Comparison of ENCODE assay signal across 31 cellular contexts in genomic region chr21:45906859-45907258, GRCh38.
"Had no signal": no experiment of that assay in that cellular context is flagged by ENCODE, and none has a peak within 500 bp of the region (broad histone marks: within the 10 kb centered on the region; RNA-seq: fewer than 3 reads in every experiment).

No MANE protein-coding gene starts in this region.

- H3K4me1 ChIP-seq: foreskin keratinocyte, gastrocnemius medialis had no signal

- H3K36me3 Mint-ChIP-seq: activated naive CD4-positive, alpha-beta T cell treated with anti-CD3 and anti-CD28 coated beads, Interleukin-2, amount 50 U/mL, for 72 hours; activated naive CD8-positive, alpha-beta T cell treated with anti-CD3 and anti-CD28 coated beads, Interleukin-2, amount 10 ng/mL, durations not matched to agents 7 days and 5 days had no signal

- H3K27me3 ChIP-seq: brain microvascular endothelial cell, esophagus muscularis mucosa had no signal

- DNase-seq: activated B cell treated with CpG ODN at 0.5 μM for 24 hours; activated CD4-positive, alpha-beta T cell treated with anti-CD3 and anti-CD28 coated beads for 48 hours; activated CD4-positive, alpha-beta T cell treated with anti-CD3 and anti-CD28 coated beads, Interleukin-2, amount 50 U/mL, for 1 hour; activated CD4-positive, alpha-beta T cell treated with anti-CD3 and anti-CD28 coated beads, Interleukin-2, amount 50 U/mL, for 48 hours; activated CD8-positive, alpha-beta memory T cell treated with anti-CD3 and anti-CD28 coated beads for 24 hours; activated CD8-positive, alpha-beta T cell treated with anti-CD3 and anti-CD28 coated beads for 36 hours; activated effector memory CD4-positive, alpha-beta T cell treated with anti-CD3 and anti-CD28 coated beads, Interleukin-2, amount 50 U/mL, for 16 hours; activated naive CD4-positive, alpha-beta T cell treated with anti-CD3 and anti-CD28 coated beads for 36 hours; activated naive CD8-positive, alpha-beta T cell treated with anti-CD3 and anti-CD28 coated beads, Interleukin-2, amount 10 ng/mL, durations not matched to agents 7 days and 5 days; activated T-cell treated with anti-CD3 and anti-CD28 coated beads, Interleukin-2, amount 50 U/mL, for 1 hour; activated T-cell treated with anti-CD3 and anti-CD28 coated beads, Interleukin-2, amount 50 U/mL, for 48 hours; brain microvascular endothelial cell; cortex of kidney; dermis blood vessel endothelial cell; effector CD4-positive, alpha-beta T cell; effector memory CD8-positive, alpha-beta T cell; erythroblast; foreskin keratinocyte; gastrocnemius medialis; glutamatergic neuron; T-helper 1 cell; T-helper 17 cell; T1000; WERI-Rb-1 had no signal

- H3K4me3 ChIP-seq: esophagus muscularis mucosa, gastrocnemius medialis had no signal

- H3K27me3 Mint-ChIP-seq: activated B cell treated with CpG ODN at 0.5 μM for 24 hours; activated CD8-positive, alpha-beta T cell treated with anti-CD3 and anti-CD28 coated beads for 36 hours; activated naive CD8-positive, alpha-beta T cell treated with anti-CD3 and anti-CD28 coated beads, Interleukin-2, amount 10 ng/mL, durations not matched to agents 7 days and 5 days; T-helper 17 cell had no signal

- H3K4me3 Mint-ChIP-seq: activated B cell treated with CpG ODN at 0.5 μM for 24 hours; activated CD8-positive, alpha-beta T cell treated with anti-CD3 and anti-CD28 coated beads for 36 hours; activated naive CD4-positive, alpha-beta T cell treated with anti-CD3 and anti-CD28 coated beads for 36 hours; activated naive CD8-positive, alpha-beta T cell treated with anti-CD3 and anti-CD28 coated beads, Interleukin-2, amount 10 ng/mL, durations not matched to agents 7 days and 5 days; activated T-helper 1 cell treated with anti-CD3 and anti-CD28 coated beads, Interleukin-12 subunit alpha, Interleukin-12 subunit beta, Interleukin-2, Interleukin-4 antibody, amounts not matched to agents 30 ng/mL and 10 ng/mL and 1 ng/mL, durations not matched to agents 14 hours and 24 hours and 36 hours; central memory CD8-positive, alpha-beta T cell; effector memory CD8-positive, alpha-beta T cell; T-helper 17 cell; T-helper 2 cell treated with Interferon-gamma antibody and Interleukin-4, amounts not matched to agents 5 μg/mL and 100 μg/mL, for 36 hours had no signal

- H3K9me3 ChIP-seq: esophagus muscularis mucosa, gastrocnemius medialis had no signal

- H3K9me3 Mint-ChIP-seq: activated B cell treated with CpG ODN at 0.5 μM for 24 hours; activated CD8-positive, alpha-beta T cell treated with anti-CD3 and anti-CD28 coated beads for 36 hours; activated naive CD4-positive, alpha-beta T cell treated with anti-CD3 and anti-CD28 coated beads for 36 hours; activated naive CD4-positive, alpha-beta T cell treated with anti-CD3 and anti-CD28 coated beads, Interleukin-2, amount 50 U/mL, for 72 hours; activated naive CD8-positive, alpha-beta T cell treated with anti-CD3 and anti-CD28 coated beads, Interleukin-2, amount 10 ng/mL, durations not matched to agents 7 days and 5 days; activated T-helper 1 cell treated with anti-CD3 and anti-CD28 coated beads, Interleukin-12 subunit alpha, Interleukin-12 subunit beta, Interleukin-2, Interleukin-4 antibody, amounts not matched to agents 30 ng/mL and 10 ng/mL and 1 ng/mL, durations not matched to agents 14 hours and 24 hours and 36 hours; activated T-helper 2 cell treated with anti-CD3 and anti-CD28 coated beads, Interferon-gamma antibody, Interleukin-2, Interleukin-4, amounts not matched to agents 10 μg/mL and 5 μg/mL and 100 μg/mL, durations not matched to agents 14 hours and 24 hours and 36 hours; central memory CD8-positive, alpha-beta T cell; effector memory CD8-positive, alpha-beta T cell; T-helper 2 cell treated with Interferon-gamma antibody and Interleukin-4, amounts not matched to agents 5 μg/mL and 100 μg/mL, for 36 hours had no signal

- ATAC-seq: activated CD4-positive, CD25-positive, alpha-beta regulatory T cell treated with anti-CD3 and anti-CD28 coated beads, Interleukin-2, amount 50 U/mL, for 24 hours; activated CD8-positive, alpha-beta T cell treated with anti-CD3 and anti-CD28 coated beads for 36 hours; activated naive CD4-positive, alpha-beta T cell treated with anti-CD3 and anti-CD28 coated beads, Interleukin-2, amount 50 U/mL, for 72 hours; effector memory CD8-positive, alpha-beta T cell; foreskin keratinocyte; gastrocnemius medialis; T-helper 17 cell had no signal

- H3K27ac Mint-ChIP-seq: activated B cell treated with CpG ODN at 0.5 μM for 24 hours; activated CD8-positive, alpha-beta T cell treated with anti-CD3 and anti-CD28 coated beads for 36 hours; activated naive CD4-positive, alpha-beta T cell treated with anti-CD3 and anti-CD28 coated beads for 36 hours; activated naive CD8-positive, alpha-beta T cell treated with anti-CD3 and anti-CD28 coated beads, Interleukin-2, amount 10 ng/mL, durations not matched to agents 7 days and 5 days; activated T-helper 1 cell treated with anti-CD3 and anti-CD28 coated beads, Interleukin-12 subunit alpha, Interleukin-12 subunit beta, Interleukin-2, Interleukin-4 antibody, amounts not matched to agents 30 ng/mL and 10 ng/mL and 1 ng/mL, durations not matched to agents 14 hours and 24 hours and 36 hours; activated T-helper 2 cell treated with anti-CD3 and anti-CD28 coated beads, Interferon-gamma antibody, Interleukin-2, Interleukin-4, amounts not matched to agents 10 μg/mL and 5 μg/mL and 100 μg/mL, durations not matched to agents 14 hours and 24 hours and 36 hours; effector memory CD8-positive, alpha-beta T cell; T-helper 17 cell; T-helper 2 cell treated with Interferon-gamma antibody and Interleukin-4, amounts not matched to agents 5 μg/mL and 100 μg/mL, for 36 hours had no signal

- H3K27ac ChIP-seq: brain microvascular endothelial cell, esophagus muscularis mucosa, foreskin keratinocyte, gastrocnemius medialis, WERI-Rb-1 had no signal

- H3K4me1 Mint-ChIP-seq: activated B cell treated with CpG ODN at 0.5 μM for 24 hours; activated naive CD8-positive, alpha-beta T cell treated with anti-CD3 and anti-CD28 coated beads, Interleukin-2, amount 10 ng/mL, durations not matched to agents 7 days and 5 days; central memory CD8-positive, alpha-beta T cell had no signal

- H3K36me3 ChIP-seq: brain microvascular endothelial cell, esophagus muscularis mucosa, gastrocnemius medialis, WERI-Rb-1 had no signal
